8 cellular contexts compared by ENCODE assay signal in genomic region chr2:120470041-120470716, GRCh38.
DNase-seq lines count a peak whose midpoint lies in the region; ATAC-seq and TF ChIP-seq lines count a peak whose summit lies in the region.

No MANE protein-coding gene starts in this region.

- H3K4me2 ChIP-seq in fibroblast of lung (ENCODE audit: extremely low read depth, insufficient read depth, low read length), result peak overlapping the region; percentile 48

- H3K27ac ChIP-seq in Peyer's patch, result peak overlapping the region; percentile 11 to 65 (median 56)
- peak overlapping the region; percentile 93 for H3K27ac ChIP-seq in fibroblast of lung (ENCODE audit: insufficient read depth, low read length)

- DNase-seq in EL (peak; percentile 96), Peyer's patch (peak; percentile 17 to 66 (median 54)), fibroblast of lung (ENCODE audit: low read depth in 2 of 2) (peak; percentile 91 to 97), retinal pigment epithelial cell (ENCODE audit: low read depth) (peak; percentile 24), T-helper 1 cell (no peak), NCI-H187 (lab: John Stamatoyannopoulos, UW) (no peak)

- H3K4me1 ChIP-seq in Peyer's patch (no peaks in the 10 kb centered on the region), fibroblast of lung (ENCODE audit: control insufficient read depth, extremely low read depth, insufficient read depth, low read length) (peaks cover 16% of the 10 kb centered on the region)

- H3K79me2 ChIP-seq in fibroblast of lung (ENCODE audit: control insufficient read depth, insufficient read depth, low read length), result no peaks in the 10 kb centered on the region

- H3K4me3 ChIP-seq in Peyer's patch (no peak overlapping the region), fibroblast of lung (replicated peaks in 1 of 4; ENCODE audit: control extremely low read depth in 1 of 4, insufficient read depth in 1 of 4, low read depth in 3 of 4, low read length in 4 of 4) (no peak overlapping the region), retinal pigment epithelial cell (ENCODE audit: low read length) (no peak overlapping the region)

- H4K20me1 ChIP-seq in fibroblast of lung (ENCODE audit: control insufficient read depth, extremely low read depth, insufficient read depth, low read length), result no peaks in the 10 kb centered on the region

- no peak for TF ChIP-seq POLR2A in Peyer's patch (IDR thresholded peaks at IDR 0.05)

- no peak for TF ChIP-seq CTCF in Peyer's patch (IDR thresholded peaks at IDR 0.05)
- no peak for TF ChIP-seq CTCF in fibroblast of lung (conservative IDR thresholded peaks at IDR 0.05 in 1 of 2, IDR thresholded peaks at IDR 0.05 in 1 of 2; ENCODE audit: low read depth in 1 of 2, low read length in 2 of 2)
- TF ChIP-seq CTCF in retinal pigment epithelial cell (conservative IDR thresholded peaks at IDR 0.05; ENCODE audit: low read depth, low read length), result no peak

- H3K9me3 ChIP-seq in Peyer's patch (no peaks in the 10 kb centered on the region), fibroblast of lung (ENCODE audit: control insufficient read depth, insufficient read depth, low read depth, low read length) (no peaks in the 10 kb centered on the region)

- H3K9ac ChIP-seq in fibroblast of lung (ENCODE audit: insufficient read depth, low read length), result peak overlapping the region; percentile 8

- H3K36me3 ChIP-seq in Peyer's patch (no peaks in the 10 kb centered on the region), fibroblast of lung (ENCODE audit: control insufficient read depth, insufficient read depth, low read length) (no peaks in the 10 kb centered on the region)

- ATAC-seq in HG02571 (IDR thresholded peaks at IDR 0.05; ENCODE audit: unreplicated experiment), result no peak
- ATAC-seq in HG02970 (IDR thresholded peaks at IDR 0.05; ENCODE audit: low FRiP score, unreplicated experiment), result no peak

- peak overlapping the region; percentile 75 for H2AFZ ChIP-seq in fibroblast of lung (ENCODE audit: low read length)

- no peaks in the 10 kb centered on the region for H3K27me3 ChIP-seq in Peyer's patch
- H3K27me3 ChIP-seq in fibroblast of lung (ENCODE audit: control insufficient read depth, insufficient read depth, low read length), result no peaks in the 10 kb centered on the region

Comparison
In these comparisons a context has a peak if more than half of its experiments do, and no peak if none do; other contexts are left out.
1. DNase-seq: peak in EL (single experiment), Peyer's patch (3 of 3), fibroblast of lung (2 of 2) and retinal pigment epithelial cell (single experiment); none in T-helper 1 cell (0 of 5) and NCI-H187 (0 of 2).